In genomic region chr21:42505090-42505726, GRCh38 we compare ENCODE assay signal across 11 cellular contexts. TPM values are rescaled to one million over a fixed set of nuclear protein-coding genes. Genes with fewer than 3 reads are reported as not detected.
DNase-seq lines count a peak whose midpoint lies in the region; ATAC-seq and TF ChIP-seq lines count a peak whose summit lies in the region.
"Had no signal": no experiment of that assay in that cellular context is flagged by ENCODE, and none has a peak within 500 bp of the region (broad histone marks: within the 10 kb centered on the region; RNA-seq: fewer than 3 reads in every experiment).

No MANE protein-coding gene starts in this region.

- peak; percentile 92 for ATAC-seq in GM18909 (IDR thresholded peaks at IDR 0.05; ENCODE audit: poor library complexity, unreplicated experiment)
- ATAC-seq in GM21723 (IDR thresholded peaks at IDR 0.05; ENCODE audit: unreplicated experiment), result peak; percentile 85
- ATAC-seq in HG03378 (IDR thresholded peaks at IDR 0.05; ENCODE audit: unreplicated experiment), result peak; percentile 85
- ATAC-seq in activated CD4-positive, CD25-positive, alpha-beta regulatory T cell treated with anti-CD3 and anti-CD28 coated beads, Interleukin-2, amount 50 U/mL, for 24 hours, result no peak

- H3K27me3 ChIP-seq in esophagus muscularis mucosa, result no peaks in the 10 kb centered on the region

- H3K4me3 Mint-ChIP-seq in dendritic cell treated with granulocyte-macrophage colony-stimulating factor and Interleukin-4, amounts not matched to agents 40 ng/mL and 50 ng/mL, for 4 days, result no peak overlapping the region
- H3K4me3 Mint-ChIP-seq: activated T-helper 1 cell treated with anti-CD3 and anti-CD28 coated beads, Interleukin-12 subunit alpha, Interleukin-12 subunit beta, Interleukin-2, Interleukin-4 antibody, amounts not matched to agents 30 ng/mL and 10 ng/mL and 1 ng/mL, durations not matched to agents 14 hours and 24 hours and 36 hours had no signal

- no peaks in the 10 kb centered on the region for H3K4me1 ChIP-seq in esophagus muscularis mucosa

- H3K27me3 Mint-ChIP-seq in dendritic cell treated with granulocyte-macrophage colony-stimulating factor and Interleukin-4, amounts not matched to agents 40 ng/mL and 50 ng/mL, for 4 days, result peaks cover 2% of the 10 kb centered on the region

- no peaks in the 10 kb centered on the region for H3K36me3 ChIP-seq in esophagus muscularis mucosa
- H3K36me3 ChIP-seq: thoracic aorta had no signal

- intact Hi-C loops in dendritic cell treated with granulocyte-macrophage colony-stimulating factor and Interleukin-4, amounts not matched to agents 40 ng/mL and 50 ng/mL, for 4 days (cut with micrococcal nuclease), result no loop called here
- intact Hi-C loops in esophagus muscularis mucosa (cut with DNase I), result no loop called here
- intact Hi-C loops in posterior vena cava (cut with DNase I), result no loop called here

- H3K27ac ChIP-seq in esophagus muscularis mucosa (replicated peaks in 1 of 4), result no peak overlapping the region
- H3K27ac ChIP-seq: thoracic aorta had no signal

- H3K36me3 Mint-ChIP-seq in dendritic cell treated with granulocyte-macrophage colony-stimulating factor and Interleukin-4, amounts not matched to agents 40 ng/mL and 50 ng/mL, for 4 days (ENCODE audit: low read depth), result no peaks in the 10 kb centered on the region

- H3K9me3 Mint-ChIP-seq in dendritic cell treated with granulocyte-macrophage colony-stimulating factor and Interleukin-4, amounts not matched to agents 40 ng/mL and 50 ng/mL, for 4 days, result no peaks in the 10 kb centered on the region
- H3K9me3 Mint-ChIP-seq: activated T-helper 1 cell treated with anti-CD3 and anti-CD28 coated beads, Interleukin-12 subunit alpha, Interleukin-12 subunit beta, Interleukin-2, Interleukin-4 antibody, amounts not matched to agents 30 ng/mL and 10 ng/mL and 1 ng/mL, durations not matched to agents 14 hours and 24 hours and 36 hours had no signal

- no peak overlapping the region for H3K4me3 ChIP-seq in esophagus muscularis mucosa
- H3K4me3 ChIP-seq: thoracic aorta had no signal

- DNase-seq in esophagus muscularis mucosa (ENCODE audit: extremely low spot score), result no peak
- DNase-seq in posterior vena cava (ENCODE audit: low spot score), result no peak
- no peak for DNase-seq in activated T-cell treated with anti-CD3 and anti-CD28 coated beads, Interleukin-2, amount 50 U/mL, for 1 hour
- DNase-seq: SW 1271 had no signal

- no peak for TF ChIP-seq POLR2A in esophagus muscularis mucosa (IDR thresholded peaks at IDR 0.05; ENCODE audit: low read depth)

- TF ChIP-seq CTCF in esophagus muscularis mucosa (IDR thresholded peaks at IDR 0.05), result no peak

- H3K9me3 ChIP-seq in esophagus muscularis mucosa, result no peaks in the 10 kb centered on the region
- H3K9me3 ChIP-seq: thoracic aorta had no signal

- peaks cover 17% of the 10 kb centered on the region for H3K4me1 Mint-ChIP-seq in dendritic cell treated with granulocyte-macrophage colony-stimulating factor and Interleukin-4, amounts not matched to agents 40 ng/mL and 50 ng/mL, for 4 days (ENCODE audit: low read depth)

- peak overlapping the region; percentile 66 for H3K27ac Mint-ChIP-seq in dendritic cell treated with granulocyte-macrophage colony-stimulating factor and Interleukin-4, amounts not matched to agents 40 ng/mL and 50 ng/mL, for 4 days
- H3K27ac Mint-ChIP-seq: activated T-helper 1 cell treated with anti-CD3 and anti-CD28 coated beads, Interleukin-12 subunit alpha, Interleukin-12 subunit beta, Interleukin-2, Interleukin-4 antibody, amounts not matched to agents 30 ng/mL and 10 ng/mL and 1 ng/mL, durations not matched to agents 14 hours and 24 hours and 36 hours had no signal

- WGBS in esophagus muscularis mucosa, result 73% methylated on average over 3 of the region's 3 CpGs

- no peak for TF ChIP-seq EP300 in esophagus muscularis mucosa (IDR thresholded peaks at IDR 0.05)

RNA-seq across cellular contexts. Expression of gene SLC37A1, which starts 8.4 kb away (rescaled TPM):
- total RNA-seq in esophagus muscularis mucosa, result 10 to 100 TPM in 1 of 4 donors, 1 to 10 TPM in 3; 5.4 to 11.1 (median 7.1) TPM
- total RNA-seq in posterior vena cava, result 1 to 10 TPM; 5.2 to 6.0 TPM

RNA-seq across cellular contexts. Expression of gene RSPH1, which starts 9.2 kb away (rescaled TPM):
- total RNA-seq in esophagus muscularis mucosa (under 1 TPM in 3 of 4 donors, not detected in 1; 0.50 to 0.78 (median 0.57) TPM), posterior vena cava (under 1 TPM in 1 of 2 donors, not detected in 1; 0.19 TPM)
- total RNA-seq: activated T-helper 1 cell treated with anti-CD3 and anti-CD28 coated beads, Interleukin-12 subunit alpha, Interleukin-12 subunit beta, Interleukin-2, Interleukin-4 antibody, amounts not matched to agents 30 ng/mL and 10 ng/mL and 1 ng/mL, durations not matched to agents 14 hours and 24 hours and 36 hours had no signal

Comparison
In these comparisons a context has a peak if more than half of its experiments do, and no peak if none do; other contexts are left out.
1. ATAC-seq: peak in GM18909 (single experiment), GM21723 (single experiment) and HG03378 (single experiment); none in activated CD4-positive, CD25-positive, alpha-beta regulatory T cell treated with anti-CD3 and anti-CD28 coated beads, Interleukin-2, amount 50 U/mL, for 24 hours (0 of 2).